ENCODE assay signal across 1 cellular context in genomic region chr22:23109079-23109347, GRCh38.
TF ChIP-seq lines count a peak whose summit lies in the region.

No MANE protein-coding gene starts in this region.

TF ChIP-seq in K562, 482 proteins besides CTCF, POLR2A, EP300 and RAD21:
- no peak for TF ChIP-seq PBX2 (CRISPR knock-in tag; IDR thresholded peaks at IDR 0.05; ENCODE audit: low read depth)
- no peak for TF ChIP-seq PBX2 (tag; conservative IDR thresholded peaks at IDR 0.05; ENCODE audit: low read depth)
- TF ChIP-seq UBTF (IDR thresholded peaks at IDR 0.05; ENCODE audit: borderline replicate concordance in 1 of 2, low read depth in 2 of 2, low read length in 2 of 2), result 0 out of 4 replicates have a peak, but pooled peaks of 1 of the 2 experiments have one; percentile 18
- TF ChIP-seq ETS1 (conservative IDR thresholded peaks at IDR 0.05; ENCODE audit: control insufficient read depth, low read depth, low read length), result 0 out of 2 replicates have a peak, but pooled peaks have one; percentile 3
- TF ChIP-seq ATF7 (IDR thresholded peaks at IDR 0.05), result no peak
- TF ChIP-seq YY1 (IDR thresholded peaks at IDR 0.05; ENCODE audit: borderline replicate concordance in 1 of 3, control insufficient read depth in 1 of 3, extremely low read depth in 1 of 3, insufficient read depth in 3 of 3, insufficient read length in 1 of 3, insufficient replicate concordance in 2 of 3, low read depth in 1 of 3, low read length in 2 of 3), result no peak
- no peak for TF ChIP-seq LCOR (CRISPR knock-in tag; IDR thresholded peaks at IDR 0.05)
- TF ChIP-seq RB1 (IDR thresholded peaks at IDR 0.05; ENCODE audit: low read depth), result 0 out of 2 replicates have a peak, but pooled peaks have one; percentile 3
- no peak for TF ChIP-seq RBM14 (IDR thresholded peaks at IDR 0.05; ENCODE audit: borderline replicate concordance, insufficient read depth, low read depth, low read length)
- no peak for TF ChIP-seq E2F5 (CRISPR knock-in tag; IDR thresholded peaks at IDR 0.05)
- 0 out of 2 replicates have a peak, but pooled peaks have one; percentile 27 for TF ChIP-seq NFE2 (IDR thresholded peaks at IDR 0.05; ENCODE audit: low read depth)
- TF ChIP-seq BHLHE40 (IDR thresholded peaks at IDR 0.05; ENCODE audit: low read length), result no peak
- peak; percentile 47; the same call in 1 of the 2 replicates for TF ChIP-seq CREM (IDR thresholded peaks at IDR 0.05; ENCODE audit: low read depth)
- TF ChIP-seq RFX5 (IDR thresholded peaks at IDR 0.05; ENCODE audit: low read depth, low read length), result no peak
- TF ChIP-seq CBFA2T3 (IDR thresholded peaks at IDR 0.05), result 0 out of 2 replicates have a peak, but pooled peaks have one; percentile 16
- no peak for TF ChIP-seq ATF1 (CRISPR knock-in tag; IDR thresholded peaks at IDR 0.05)
- peak; percentile 24; the same call in 1 of the 2 replicates for TF ChIP-seq ATF1 (tag; IDR thresholded peaks at IDR 0.05)
- TF ChIP-seq KDM2B (CRISPR knock-in tag; IDR thresholded peaks at IDR 0.05), result peak; percentile 35; the same call in 1 of the 2 replicates
- TF ChIP-seq ID3 (CRISPR knock-in tag; IDR thresholded peaks at IDR 0.05), result no peak
- TF ChIP-seq ID3 (tag; IDR thresholded peaks at IDR 0.05), result no peak
- TF ChIP-seq ELF2 (CRISPR knock-in tag; IDR thresholded peaks at IDR 0.05), result no peak
